In the genomic region with DNA sequence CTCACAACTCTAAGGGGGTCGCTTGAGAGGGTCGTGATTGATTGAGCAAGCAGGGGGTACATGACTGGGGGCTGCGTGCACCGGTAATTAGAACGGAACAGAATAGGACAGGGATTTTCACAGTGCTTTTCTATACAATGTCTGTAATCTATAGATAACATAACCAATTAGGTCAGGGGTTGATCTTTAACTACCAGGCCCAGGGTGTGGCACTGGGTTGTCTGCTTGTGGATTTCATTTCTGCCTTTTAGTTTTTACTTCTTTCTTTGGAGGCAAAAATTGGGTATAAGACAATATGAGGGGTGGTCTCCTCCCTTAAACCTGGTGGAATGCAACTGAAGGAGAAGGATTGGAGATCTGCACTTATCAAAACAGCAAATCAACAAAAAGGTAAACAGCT, we compare ENCODE assay signal across 14 cellular contexts. TPM values are rescaled to one million over a fixed set of nuclear protein-coding genes. Genes with fewer than 3 reads are reported as not detected.
"Had no signal": no experiment of that assay in that cellular context is flagged by ENCODE, and none has a peak within 500 bp of the region (broad histone marks: within the 10 kb centered on the region; RNA-seq: fewer than 3 reads in every experiment).

No MANE protein-coding gene starts in this region.

RNA-seq across cellular contexts. Expression of a gene that starts 30.6 kb away (rescaled TPM):
- total RNA-seq: activated B cell treated with CpG ODN at 0.5 μM for 24 hours; activated CD4-positive, alpha-beta memory T cell treated with anti-CD3 and anti-CD28 coated beads for 36 hours; activated CD4-positive, alpha-beta memory T cell treated with anti-CD3 and anti-CD28 coated beads, Interleukin-2, amount 10 ng/mL, durations not matched to agents 7 days and 5 days; activated CD4-positive, alpha-beta T cell treated with anti-CD3 and anti-CD28 coated beads for 36 hours; activated CD4-positive, alpha-beta T cell treated with anti-CD3 and anti-CD28 coated beads, Interleukin-2, amount 10 ng/mL, durations not matched to agents 24 days and 14 days; activated CD4-positive, alpha-beta T cell treated with anti-CD3 and anti-CD28 coated beads, Interleukin-2, amount 10 ng/mL, durations not matched to agents 7 days and 5 days; activated CD8-positive, alpha-beta memory T cell treated with anti-CD3 and anti-CD28 coated beads for 36 hours; activated CD8-positive, alpha-beta memory T cell treated with anti-CD3 and anti-CD28 coated beads, Interleukin-2, amount 10 ng/mL, durations not matched to agents 7 days and 5 days; activated CD8-positive, alpha-beta T cell treated with anti-CD3 and anti-CD28 coated beads for 36 hours; activated CD8-positive, alpha-beta T cell treated with anti-CD3 and anti-CD28 coated beads, Interleukin-2, amount 10 ng/mL, durations not matched to agents 7 days and 5 days; T-cell; T-helper 1 cell treated with Interleukin-12 subunit alpha and Interleukin-12 subunit beta and Interleukin-4 antibody, amounts not matched to agents 30 ng/mL and 1 ng/mL, for 36 hours; T-helper 17 cell; T-helper 2 cell treated with Interferon-gamma antibody and Interleukin-4, amounts not matched to agents 100 ng/mL and 5 ng/mL, for 36 hours had no signal

RNA-seq across cellular contexts. Expression of a gene that starts 40.1 kb away (rescaled TPM):
- total RNA-seq: activated CD4-positive, alpha-beta T cell treated with anti-CD3 and anti-CD28 coated beads for 36 hours; activated CD8-positive, alpha-beta T cell treated with anti-CD3 and anti-CD28 coated beads, Interleukin-2, amount 10 ng/mL, durations not matched to agents 7 days and 5 days had no signal
